In genomic region chr2:197925204-197925603, GRCh38 we compare ENCODE assay signal across 26 cellular contexts.
DNase-seq lines count a peak whose midpoint lies in the region; ATAC-seq and TF ChIP-seq lines count a peak whose summit lies in the region.
"Had no signal": no experiment of that assay in that cellular context is flagged by ENCODE, and none has a peak within 500 bp of the region (broad histone marks: within the 10 kb centered on the region; RNA-seq: fewer than 3 reads in every experiment).

No MANE protein-coding gene starts in this region.

- peaks cover 0 to 4% of the 10 kb centered on the region in 2 donors for H3K36me3 Mint-ChIP-seq in CD4-positive, alpha-beta memory T cell

- intact Hi-C loops in left cardiac atrium (cut with DNase I): no loop called here
- intact Hi-C loops in cardiac septum (cut with DNase I): no loop called here
- intact Hi-C loops in esophagus muscularis mucosa (cut with DNase I): no loop called here
- intact Hi-C loops in right cardiac atrium (cut with DNase I): no loop called here
- intact Hi-C loops in sciatic nerve (cut with DNase I): no loop called here
- intact Hi-C loops in CD4-positive, alpha-beta memory T cell (cut with micrococcal nuclease): no loop called here

- CTCF ChIA-PET in CD4-positive, alpha-beta memory T cell (lab: Charles Lee; ENCODE audit: partially characterized antibody): no interaction called here

- no peak for TF ChIP-seq EP300 in esophagus muscularis mucosa (IDR thresholded peaks at IDR 0.05)

- ATAC-seq in left cardiac atrium: peak; percentile 35 to 61
- ATAC-seq in right cardiac atrium: peak; percentile 31 to 66
- ATAC-seq in sciatic nerve: peak; percentile 76
- ATAC-seq in GM18873 (IDR thresholded peaks at IDR 0.05; ENCODE audit: low FRiP score, unreplicated experiment): no peak
- ATAC-seq: GM23338, HepG2, PC-3 had no signal

- no peak overlapping the region for H3K4me3 Mint-ChIP-seq in CD4-positive, alpha-beta memory T cell
- H3K4me3 Mint-ChIP-seq: GM23338, HFFc6 had no signal

- H3K9me3 ChIP-seq in esophagus muscularis mucosa (no peaks in the 10 kb centered on the region), right cardiac atrium (ENCODE audit: control insufficient read depth, low read length) (no peaks in the 10 kb centered on the region)
- H3K9me3 ChIP-seq in CD4-positive, alpha-beta memory T cell (ENCODE audit: control insufficient read depth in 1 of 2, low read length in 2 of 2): no peaks in the 10 kb centered on the region
- H3K9me3 ChIP-seq: HAP-1, MG63, SJSA1 had no signal

- H3K4me1 ChIP-seq in esophagus muscularis mucosa (peaks cover 16 to 46% (median 36%) of the 10 kb centered on the region in 4 donors), right cardiac atrium (ENCODE audit: control insufficient read depth, insufficient read depth, low read length) (peaks cover 1% of the 10 kb centered on the region)
- H3K4me1 ChIP-seq in CD4-positive, alpha-beta memory T cell (ENCODE audit: insufficient read depth, low read length): no peaks in the 10 kb centered on the region
- H3K4me1 ChIP-seq: HAP-1, SJSA1 had no signal

- H3K4me3 ChIP-seq in esophagus muscularis mucosa: no peak overlapping the region
- no peak overlapping the region for H3K4me3 ChIP-seq in right cardiac atrium (ENCODE audit: low read length)
- no peak overlapping the region for H3K4me3 ChIP-seq in CD4-positive, alpha-beta memory T cell (ENCODE audit: low read length in 2 of 2)
- H3K4me3 ChIP-seq: GM23338, HAP-1, MG63, SJSA1 had no signal

- POLR2A ChIA-PET in CD4-positive, alpha-beta memory T cell (lab: Charles Lee; ENCODE audit: partially characterized antibody): no interaction called here

- TF ChIP-seq CTCF in esophagus muscularis mucosa (IDR thresholded peaks at IDR 0.05): no peak

- no peak overlapping the region for H3K27ac Mint-ChIP-seq in CD4-positive, alpha-beta memory T cell
- H3K27ac Mint-ChIP-seq: GM23338, HFFc6 had no signal

- H3K27me3 ChIP-seq in esophagus muscularis mucosa (no peaks in the 10 kb centered on the region), right cardiac atrium (ENCODE audit: control insufficient read depth, insufficient read depth) (no peaks in the 10 kb centered on the region)
- no peaks in the 10 kb centered on the region for H3K27me3 ChIP-seq in CD4-positive, alpha-beta memory T cell (ENCODE audit: insufficient read depth, low read length)
- H3K27me3 ChIP-seq: MG63, SJSA1 had no signal

- peaks cover 15 to 20% (median 19%) of the 10 kb centered on the region in 4 donors for H3K4me1 Mint-ChIP-seq in CD4-positive, alpha-beta memory T cell
- H3K4me1 Mint-ChIP-seq: GM23338 had no signal

- TF ChIP-seq POLR2A in esophagus muscularis mucosa (IDR thresholded peaks at IDR 0.05; ENCODE audit: low read depth): no peak

- no peak for DNase-seq in left cardiac atrium
- DNase-seq in cardiac septum (ENCODE audit: low spot score): no peak
- DNase-seq in esophagus muscularis mucosa (ENCODE audit: extremely low spot score): no peak
- DNase-seq in right cardiac atrium: no peak
- no peak for DNase-seq in sciatic nerve (ENCODE audit: low spot score)
- no peak for DNase-seq in CD4-positive, alpha-beta memory T cell
- no peak for DNase-seq in stimulated activated CD4-positive, alpha-beta T cell treated with anti-CD3 and anti-CD28 coated beads, Interleukin-2, amount 100 ng/mL, for 48 hours
- DNase-seq: 8988T, ACHN, DMS153, DND-41, HFFc6, KBM-7, MG63, NCI-H1105 treated with DMSO at 0.1 percent for 48 hours, NCI-H146, NCI-H1930, NCI-H2107, NCI-H524, NCI-H748 treated with DMSO at 0.1 percent for 48 hours, PC-3 had no signal

- H3K9me3 Mint-ChIP-seq in CD4-positive, alpha-beta memory T cell: no peaks in the 10 kb centered on the region

- H3K27ac ChIP-seq in esophagus muscularis mucosa (replicated peaks in 1 of 4): peak overlapping the region in 3 of 4 donors; percentile 2 to 46 (median 21)
- H3K27ac ChIP-seq in right cardiac atrium (ENCODE audit: low read length): no peak overlapping the region
- H3K27ac ChIP-seq in CD4-positive, alpha-beta memory T cell (ENCODE audit: low read depth, low read length): no peak overlapping the region
- H3K27ac ChIP-seq: SJSA1 had no signal

- H3K36me3 ChIP-seq in esophagus muscularis mucosa: no peaks in the 10 kb centered on the region
- no peaks in the 10 kb centered on the region for H3K36me3 ChIP-seq in CD4-positive, alpha-beta memory T cell (ENCODE audit: insufficient read depth, low read length)
- H3K36me3 ChIP-seq: HAP-1, MG63, SJSA1 had no signal

- H3K27me3 Mint-ChIP-seq in CD4-positive, alpha-beta memory T cell: no peaks in the 10 kb centered on the region

Comparison
In these comparisons a context has a peak if more than half of its experiments do, and no peak if none do; other contexts are left out.
1. H3K27ac ChIP-seq: peak in esophagus muscularis mucosa (3 of 4); none in right cardiac atrium (single experiment) and CD4-positive, alpha-beta memory T cell (single experiment).